In the genomic region with DNA sequence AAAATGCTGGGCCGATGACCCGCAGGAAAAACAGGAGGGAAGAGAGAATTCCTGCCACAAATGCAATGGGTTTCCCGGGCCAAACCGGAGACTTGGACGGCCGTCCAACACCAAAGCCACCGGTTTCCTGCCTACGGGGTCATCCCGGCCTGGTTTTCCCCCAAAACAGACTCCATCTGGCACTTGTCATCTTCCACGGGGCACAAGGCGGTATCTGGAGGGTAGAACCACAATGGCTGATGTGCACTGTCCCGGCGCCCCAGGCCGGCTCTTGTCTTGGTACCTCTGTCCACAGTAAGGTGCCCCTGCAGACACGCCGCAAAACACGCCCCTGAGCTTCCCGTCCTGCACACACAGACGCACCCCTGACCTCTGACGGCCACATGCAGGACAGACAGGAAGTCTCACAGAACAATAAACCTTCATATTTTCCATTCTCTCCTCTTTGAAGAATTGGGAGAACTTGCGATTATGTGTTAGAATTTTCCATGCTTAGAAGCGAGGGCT, we compare ENCODE assay signal across 17 cellular contexts. TPM values are rescaled to one million over a fixed set of nuclear protein-coding genes. Genes with fewer than 3 reads are reported as not detected.
A peak's percentile ranks its signal among the peaks of the same experiment; 100 is the strongest.
DNase-seq lines count a peak whose midpoint lies in the region; ATAC-seq and TF ChIP-seq lines count a peak whose summit lies in the region.
"Had no signal": no experiment of that assay in that cellular context is flagged by ENCODE, and none has a peak within 500 bp of the region (broad histone marks: within the 10 kb centered on the region; RNA-seq: fewer than 3 reads in every experiment).

No MANE protein-coding gene starts in this region.

- H3K27ac ChIP-seq in RWPE1, result peak overlapping the region; percentile 62
- H3K27ac ChIP-seq in adrenal gland, result peak overlapping the region in 1 of 5 donors; percentile 68
- H3K27ac ChIP-seq in osteoblast (ENCODE audit: low read depth, low read length), result no peak overlapping the region
- H3K27ac ChIP-seq: GM23248, HL-60 had no signal

- no peak overlapping the region for H2AFZ ChIP-seq in osteoblast (ENCODE audit: low read length)
- H2AFZ ChIP-seq: GM23248 had no signal

- DNase-seq in RWPE1 (ENCODE audit: low spot score), result no peak
- peak in 4 of 7 donors; percentile 31 to 65 (median 46) for DNase-seq in adrenal gland
- peak; percentile 46 for DNase-seq in islet precursor cell
- peak; percentile 82 for DNase-seq in osteoblast (ENCODE audit: insufficient read length, low spot score, missing footprints)
- no peak for DNase-seq in NCI-H345 treated with DMSO at 0.1 percent for 48 hours (lab: John Stamatoyannopoulos, UW; ENCODE audit: unreplicated experiment)
- DNase-seq: ACHN; CD4-positive, alpha-beta memory T cell; DMS79; GM23248; KBM-7; NCI-H1105; NCI-H187; NCI-H82; SHP77 treated with DMSO at 0.1 percent for 48 hours had no signal

- no peak for ATAC-seq in HG03432 (IDR thresholded peaks at IDR 0.05; ENCODE audit: unreplicated experiment)
- no peak for ATAC-seq in HG02973 (IDR thresholded peaks at IDR 0.05; ENCODE audit: unreplicated experiment)

- 69 to 74% (median 72%) methylated on average over 18 to 22 of the region's 22 CpGs for WGBS in adrenal gland, 4 donors

- H4K20me1 ChIP-seq in osteoblast (ENCODE audit: insufficient read depth, low read length), result no peaks in the 10 kb centered on the region

- H3K4me1 ChIP-seq in adrenal gland (replicated peaks in 1 of 2) (no peaks in the 10 kb centered on the region), osteoblast (ENCODE audit: insufficient read depth, low read length) (peaks cover 13% of the 10 kb centered on the region)

- H3K9me3 ChIP-seq in adrenal gland (replicated peaks in 1 of 3) (no peaks in the 10 kb centered on the region), osteoblast (ENCODE audit: low read depth, low read length) (no peaks in the 10 kb centered on the region)

- H3K27me3 ChIP-seq in adrenal gland, result no peaks in the 10 kb centered on the region
- no peaks in the 10 kb centered on the region for H3K27me3 ChIP-seq in osteoblast (ENCODE audit: insufficient read depth, low read length)

- TF ChIP-seq CTCF in RWPE1 (conservative IDR thresholded peaks at IDR 0.05; ENCODE audit: low read depth) (no peak), adrenal gland (IDR thresholded peaks at IDR 0.05) (no peak), osteoblast (IDR thresholded peaks at IDR 0.05; ENCODE audit: extremely low read depth, low read depth, low read length) (no peak)

- intact Hi-C loops in adrenal gland (cut with DNase I), result no loop called here

- no peaks in the 10 kb centered on the region for H3K79me2 ChIP-seq in osteoblast (ENCODE audit: insufficient read depth, low read length)

- H3K4me2 ChIP-seq in osteoblast (ENCODE audit: insufficient read depth, low read length), result no peak overlapping the region

- H3K36me3 ChIP-seq in adrenal gland (replicated peaks in 1 of 2), result no peaks in the 10 kb centered on the region
- H3K36me3 ChIP-seq in osteoblast (ENCODE audit: insufficient read depth, low read length), result no peaks in the 10 kb centered on the region

- no peak for TF ChIP-seq POLR2A in adrenal gland (IDR thresholded peaks at IDR 0.05)

- H3K4me3 ChIP-seq in adrenal gland, result no peak overlapping the region
- no peak overlapping the region for H3K4me3 ChIP-seq in osteoblast (ENCODE audit: insufficient read depth, low read length)
- H3K4me3 ChIP-seq: GM23248 had no signal

- CTCF ChIA-PET in RWPE1 (lab: Yijun Ruan, JAX), result no interaction called here

- POLR2A ChIA-PET in RWPE1 (lab: Yijun Ruan, JAX; ENCODE audit: low non-redundant PET), result no interaction called here

RNA-seq across cellular contexts. Expression of a gene that starts 20.1 kb away (rescaled TPM):
- total RNA-seq in adrenal gland (1 to 10 TPM; 1.1 to 4.3 (median 2.6) TPM), osteoblast (2.7 and 3.6 TPM in 2 replicates)
- polyA plus RNA-seq in adrenal gland, result 1 to 10 TPM in 2 of 3 donors, under 1 TPM in 1; 0.71 to 3.1 (median 1.6) TPM

Comparison
In these comparisons a context has a peak if more than half of its experiments do, and no peak if none do; other contexts are left out.
1. DNase-seq: peak in adrenal gland (4 of 7), islet precursor cell (single experiment) and osteoblast (single experiment); none in RWPE1 (single experiment) and NCI-H345 treated with DMSO at 0.1 percent for 48 hours (single experiment).